1 cellular context compared by ENCODE assay signal in the genomic region with DNA sequence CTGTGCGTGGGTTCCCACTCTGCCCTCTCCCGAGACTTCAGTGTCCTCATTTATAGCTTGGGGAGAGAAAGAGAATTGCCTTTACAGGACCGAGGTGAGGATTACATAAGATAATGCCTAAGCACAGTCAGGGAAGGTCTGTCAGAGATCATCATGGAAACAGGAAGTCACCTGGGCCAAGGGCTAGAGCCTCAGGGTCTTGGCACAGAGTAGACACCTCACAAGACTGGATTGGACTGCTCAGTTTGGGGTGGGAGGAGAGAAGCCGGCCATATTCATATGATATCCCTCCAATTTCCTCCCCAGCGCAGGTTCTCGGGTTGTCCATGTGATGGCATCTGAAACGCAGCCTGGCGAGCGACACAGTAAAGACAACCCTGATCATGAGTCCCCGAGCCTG.
TF ChIP-seq lines count a peak whose summit lies in the region.

No MANE protein-coding gene starts in this region.

TF ChIP-seq in GM12878, 131 proteins besides CTCF, POLR2A, EP300 and RAD21:
- 0 out of 2 replicates have a peak, but pooled peaks have one; percentile 7 for TF ChIP-seq TCF3 (IDR thresholded peaks at IDR 0.05; ENCODE audit: borderline replicate concordance, insufficient read depth, low read depth, low read length)
- TF ChIP-seq EZH2 (IDR thresholded peaks at IDR 0.05; ENCODE audit: borderline replicate concordance, control insufficient read depth, low read depth, low read length) = no peak
- TF ChIP-seq CHD2 (IDR thresholded peaks at IDR 0.05; ENCODE audit: borderline replicate concordance, low read depth, low read length) = no peak
- TF ChIP-seq ZNF24 (IDR thresholded peaks at IDR 0.05) = no peak
- peak; percentile 32; the same call in 1 of the 3 replicates for TF ChIP-seq POU2F2 (IDR thresholded peaks at IDR 0.05; ENCODE audit: borderline replicate concordance, low read depth, low read length)
- no peak for TF ChIP-seq SP1 (IDR thresholded peaks at IDR 0.05; ENCODE audit: low read depth, low read length)
- TF ChIP-seq SPI1 (IDR thresholded peaks at IDR 0.05; ENCODE audit: borderline replicate concordance, insufficient read depth, low read depth, low read length) = peak; percentile 65; the same call in 1 of the 2 replicates
- peak; percentile 46; the same call in 1 of the 2 replicates for TF ChIP-seq RAD51 (IDR thresholded peaks at IDR 0.05)
- TF ChIP-seq, protein P1, sequence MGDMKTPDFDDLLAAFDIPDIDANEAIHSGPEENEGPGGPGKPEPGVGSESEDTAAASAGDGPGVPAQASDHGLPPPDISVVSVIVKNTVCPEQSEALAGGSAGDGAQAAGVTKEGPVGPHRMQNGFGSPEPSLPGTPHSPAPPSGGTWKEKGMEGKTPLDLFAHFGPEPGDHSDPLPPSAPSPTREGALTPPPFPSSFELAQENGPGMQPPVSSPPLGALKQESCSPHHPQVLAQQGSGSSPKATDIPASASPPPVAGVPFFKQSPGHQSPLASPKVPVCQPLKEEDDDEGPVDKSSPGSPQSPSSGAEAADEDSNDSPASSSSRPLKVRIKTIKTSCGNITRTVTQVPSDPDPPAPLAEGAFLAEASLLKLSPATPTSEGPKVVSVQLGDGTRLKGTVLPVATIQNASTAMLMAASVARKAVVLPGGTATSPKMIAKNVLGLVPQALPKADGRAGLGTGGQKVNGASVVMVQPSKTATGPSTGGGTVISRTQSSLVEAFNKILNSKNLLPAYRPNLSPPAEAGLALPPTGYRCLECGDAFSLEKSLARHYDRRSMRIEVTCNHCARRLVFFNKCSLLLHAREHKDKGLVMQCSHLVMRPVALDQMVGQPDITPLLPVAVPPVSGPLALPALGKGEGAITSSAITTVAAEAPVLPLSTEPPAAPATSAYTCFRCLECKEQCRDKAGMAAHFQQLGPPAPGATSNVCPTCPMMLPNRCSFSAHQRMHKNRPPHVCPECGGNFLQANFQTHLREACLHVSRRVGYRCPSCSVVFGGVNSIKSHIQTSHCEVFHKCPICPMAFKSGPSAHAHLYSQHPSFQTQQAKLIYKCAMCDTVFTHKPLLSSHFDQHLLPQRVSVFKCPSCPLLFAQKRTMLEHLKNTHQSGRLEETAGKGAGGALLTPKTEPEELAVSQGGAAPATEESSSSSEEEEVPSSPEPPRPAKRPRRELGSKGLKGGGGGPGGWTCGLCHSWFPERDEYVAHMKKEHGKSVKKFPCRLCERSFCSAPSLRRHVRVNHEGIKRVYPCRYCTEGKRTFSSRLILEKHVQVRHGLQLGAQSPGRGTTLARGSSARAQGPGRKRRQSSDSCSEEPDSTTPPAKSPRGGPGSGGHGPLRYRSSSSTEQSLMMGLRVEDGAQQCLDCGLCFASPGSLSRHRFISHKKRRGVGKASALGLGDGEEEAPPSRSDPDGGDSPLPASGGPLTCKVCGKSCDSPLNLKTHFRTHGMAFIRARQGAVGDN (IDR thresholded peaks at IDR 0.05) = peak; percentile 14
- peak; percentile 46; the same call in 1 of the 2 replicates for TF ChIP-seq POLR2AphosphoS5 (IDR thresholded peaks at IDR 0.05; ENCODE audit: low read length)
- 0 out of 2 replicates have a peak, but pooled peaks have one; percentile 11 for TF ChIP-seq TCF12 (IDR thresholded peaks at IDR 0.05; ENCODE audit: low read depth, low read length)
TF ChIP-seq in GM12878: peak in this region for 7.
